Comparison of ENCODE assay signal across 12 cellular contexts in the genomic region with DNA sequence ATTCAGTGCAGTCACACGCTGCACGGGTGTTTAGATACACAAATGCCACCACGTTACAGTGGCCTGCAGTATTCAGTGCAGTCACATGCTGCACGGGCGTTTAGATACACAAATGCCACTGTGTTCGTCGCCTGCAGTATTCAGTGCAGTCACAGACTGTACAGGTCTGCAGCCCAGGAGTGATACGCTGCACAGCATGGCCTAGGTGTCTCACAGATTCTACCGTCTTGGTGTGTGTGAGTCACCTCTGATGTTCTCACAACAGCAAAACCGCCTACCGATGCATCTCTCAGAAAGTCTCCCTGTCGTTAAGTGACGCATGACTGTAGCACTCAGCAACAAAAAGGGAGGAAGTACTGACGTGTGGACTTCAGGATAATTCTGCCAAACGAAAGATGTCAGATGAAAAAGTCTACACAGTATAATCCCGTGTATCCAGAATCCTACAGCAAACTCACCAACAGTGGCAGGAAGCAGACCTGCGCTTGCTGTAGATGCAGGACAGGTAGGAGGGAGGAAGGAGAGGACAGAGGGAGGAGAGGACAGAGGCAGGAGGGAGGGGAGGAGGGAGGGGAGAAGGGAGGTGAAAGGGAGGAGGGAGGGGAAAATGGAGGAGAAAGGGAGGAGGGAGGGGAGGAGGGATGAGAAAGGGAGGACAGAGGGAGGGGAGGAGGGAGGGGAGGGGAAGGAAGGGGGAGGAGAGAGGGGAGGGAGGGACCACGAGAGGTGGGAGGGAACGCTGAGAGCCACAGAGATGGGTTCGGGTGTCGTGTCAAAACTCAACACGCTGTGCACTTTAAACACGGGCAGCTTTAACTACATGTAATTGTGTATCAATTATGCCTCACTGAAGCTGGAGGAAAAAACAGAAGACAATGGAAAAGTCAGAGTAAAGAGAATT. TPM values are rescaled to one million over a fixed set of nuclear protein-coding genes. Genes with fewer than 3 reads are reported as not detected.
A peak's percentile ranks its signal among the peaks of the same experiment; 100 is the strongest.
DNase-seq lines count a peak whose midpoint lies in the region; ATAC-seq, FAIRE-seq and TF ChIP-seq lines count a peak whose summit lies in the region.
"Had no signal": no experiment of that assay in that cellular context is flagged by ENCODE, and none has a peak within 500 bp of the region (broad histone marks: within the 10 kb centered on the region; RNA-seq: fewer than 3 reads in every experiment).

No MANE protein-coding gene starts in this region.

- H3K27ac Mint-ChIP-seq in endothelial cell (ENCODE audit: unreplicated experiment), result no peak overlapping the region

- H3K9me3 Mint-ChIP-seq in endothelial cell (ENCODE audit: unreplicated experiment), result no peaks in the 10 kb centered on the region
- H3K9me3 Mint-ChIP-seq: neural crest cell had no signal

- no peak for TF ChIP-seq POLR2A in A549 (IDR thresholded peaks at IDR 0.05; ENCODE audit: low read length)
- TF ChIP-seq POLR2A in sigmoid colon (IDR thresholded peaks at IDR 0.05), result no peak

- no peak overlapping the region for H3K4me3 Mint-ChIP-seq in endothelial cell (ENCODE audit: unreplicated experiment)
- H3K4me3 Mint-ChIP-seq: neural crest cell had no signal

- peak; percentile 40 to 85; a peak in 4 of 6 replicates for ATAC-seq in A549
- no peak for ATAC-seq in GM18511 (IDR thresholded peaks at IDR 0.05; ENCODE audit: unreplicated experiment)
- ATAC-seq: GM12878 had no signal

- TF ChIP-seq EP300 in A549 (IDR thresholded peaks at IDR 0.05), result no peak
- TF ChIP-seq EP300 in sigmoid colon (IDR thresholded peaks at IDR 0.05), result no peak

- no peak overlapping the region for H3K4me2 ChIP-seq in A549

- TF ChIP-seq RAD21 in A549 (conservative IDR thresholded peaks at IDR 0.05 in 1 of 2, IDR thresholded peaks at IDR 0.05 in 1 of 2), result no peak

- CTCF ChIA-PET in A549 (lab: Yijun Ruan, JAX), result interaction anchor here (0.9 to 1.0 kb wide), 2 partner anchors 9 to 14 kb away, joined by 3 read pairs; no protein-coding TSS in a partner anchor

- POLR2A ChIA-PET in A549 (lab: Yijun Ruan, JAX), result no interaction called here

- H3K27me3 Mint-ChIP-seq in endothelial cell (ENCODE audit: unreplicated experiment), result no peaks in the 10 kb centered on the region

- no peaks in the 10 kb centered on the region; the same call in 2 of the 3 replicates for H3K9me3 ChIP-seq in A549
- peaks cover 0 to 2% (median 0%) of the 10 kb centered on the region in 4 donors for H3K9me3 ChIP-seq in sigmoid colon
- H3K9me3 ChIP-seq: SJCRH30 had no signal

- 36% methylated on average over 14 of the region's 23 CpGs for WGBS in A549 (ENCODE audit: missing lambda C conversion rate)
- 71 to 74% methylated on average over 23 of the region's 23 CpGs for WGBS in sigmoid colon, 2 donors

- no peaks in the 10 kb centered on the region for H3K36me3 ChIP-seq in kidney epithelial cell (ENCODE audit: control insufficient read depth, insufficient read depth, low read length)
- no peaks in the 10 kb centered on the region for H3K36me3 ChIP-seq in sigmoid colon
- H3K36me3 ChIP-seq: breast epithelium, SJCRH30 had no signal

- DNase-seq in A549 (ENCODE audit: low read depth in 1 of 2, low spot score in 1 of 2) (peak in 1 of 2 experiments; percentile 49), RKO (ENCODE audit: low spot score) (peak; percentile 61), kidney epithelial cell (ENCODE audit: low read depth) (peak; percentile 26), sigmoid colon (no peak), endothelial cell (ENCODE audit: low spot score) (no peak), KG1 (lab: John Stamatoyannopoulos, UW) (no peak)
- peak; percentile 49 to 60 for DNase-seq in activated T-cell treated with anti-CD3 and anti-CD28 coated beads, Interleukin-2, amount 50 U/mL, for 48 hours

- intact Hi-C loops in sigmoid colon (cut with DNase I), result no loop called here

- FAIRE-seq in A549 (lab: Jason Lieb, UNC), result no peak
- FAIRE-seq: GM12878 had no signal

- H3K27me3 ChIP-seq in kidney epithelial cell (ENCODE audit: control insufficient read depth, insufficient read depth, low read length) (peaks cover 10% of the 10 kb centered on the region), sigmoid colon (peaks cover 0 to 32% (median 20%) of the 10 kb centered on the region in 3 donors)

- H3K36me3 Mint-ChIP-seq in endothelial cell (ENCODE audit: low read depth, unreplicated experiment), result peaks cover 3% of the 10 kb centered on the region

- H3K4me3 ChIP-seq in A549, result no peak overlapping the region
- H3K4me3 ChIP-seq in kidney epithelial cell (ENCODE audit: low read depth, low read length), result no peak overlapping the region
- H3K4me3 ChIP-seq in sigmoid colon, result no peak overlapping the region
- H3K4me3 ChIP-seq: breast epithelium, GM12878, SJCRH30 had no signal

- peaks cover 2% of the 10 kb centered on the region for H3K4me1 Mint-ChIP-seq in endothelial cell (ENCODE audit: unreplicated experiment)
- H3K4me1 Mint-ChIP-seq: neural crest cell had no signal

- H3K27ac ChIP-seq in A549, result no peak overlapping the region
- no peak overlapping the region for H3K27ac ChIP-seq in sigmoid colon
- H3K27ac ChIP-seq: breast epithelium, SJCRH30 had no signal

- 0 out of 3 replicates have a peak, but pooled peaks cover 3% of the 10 kb centered on the region for H3K4me1 ChIP-seq in A549
- H3K4me1 ChIP-seq in sigmoid colon, result peaks cover 0 to 7% (median 5%) of the 10 kb centered on the region in 4 donors
- H3K4me1 ChIP-seq: breast epithelium, SJCRH30 had no signal

- TF ChIP-seq CTCF in A549 (IDR thresholded peaks at IDR 0.05), result no peak
- no peak for TF ChIP-seq CTCF in kidney epithelial cell (IDR thresholded peaks at IDR 0.05; ENCODE audit: insufficient read depth, low read length, poor library complexity, severe bottlenecking)
- TF ChIP-seq CTCF in sigmoid colon (IDR thresholded peaks at IDR 0.05), result no peak
- no peak for TF ChIP-seq CTCF in endothelial cell (IDR thresholded peaks at IDR 0.05; ENCODE audit: unreplicated experiment)

TF ChIP-seq in A549, 52 proteins besides CTCF, POLR2A, EP300 and RAD21:
- TF ChIP-seq EHF (CRISPR knock-in tag; IDR thresholded peaks at IDR 0.05) (no peak), PHF8 (IDR thresholded peaks at IDR 0.05; ENCODE audit: borderline replicate concordance, low read depth) (no peak)
- TF ChIP-seq, protein P1, sequence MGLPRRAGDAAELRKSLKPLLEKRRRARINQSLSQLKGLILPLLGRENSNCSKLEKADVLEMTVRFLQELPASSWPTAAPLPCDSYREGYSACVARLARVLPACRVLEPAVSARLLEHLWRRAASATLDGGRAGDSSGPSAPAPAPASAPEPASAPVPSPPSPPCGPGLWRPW (IDR thresholded peaks at IDR 0.05), result no peak

RNA-seq across cellular contexts. Expression of a gene that starts 36.3 kb away (rescaled TPM):
- polyA plus RNA-seq in A549 (2011; rRNA removed) (0.30 and 0.46 TPM in 2 replicates), A549 (2017; fragmentation: RNase III; extraction: RNeasy Plus Mini Kit Qiagen cat#74134 plus additional on column Dnase treatment) (0.33 to 0.59 TPM (median 0.34 TPM) in 3 replicates), sigmoid colon (1 to 10 TPM; 1.2 to 9.6 (median 2.4) TPM)
- polyA plus RNA-seq in A549 (2012; cell fraction: cytosol; rRNA removed), result 0.19 TPM in 2 replicates
- 0.43 and 0.44 TPM in 2 replicates for polyA plus RNA-seq in A549 (2012; cell fraction: nucleus; rRNA removed)
- 0.87 and 1.1 TPM in 2 replicates for polyA minus RNA-seq in A549 (2011; rRNA and poly(A)+ RNA removed)
- total RNA-seq in kidney epithelial cell (0.55 and 1.3 TPM in 2 replicates), sigmoid colon (10 to 100 TPM in 1 of 4 donors, 1 to 10 TPM in 3; 5.5 to 21.3 (median 8.4) TPM), endothelial cell (ENCODE audit: unreplicated experiment) (2.5 TPM)
- total RNA-seq: SJCRH30 had no signal

Comparison
In these comparisons a context has a peak if more than half of its experiments do, and no peak if none do; other contexts are left out.
1. DNase-seq: peak in RKO (single experiment), activated T-cell treated with anti-CD3 and anti-CD28 coated beads, Interleukin-2, amount 50 U/mL, for 48 hours (2 of 2) and kidney epithelial cell (single experiment); none in sigmoid colon (single experiment), endothelial cell (single experiment) and KG1 (single experiment).